In the genomic region with DNA sequence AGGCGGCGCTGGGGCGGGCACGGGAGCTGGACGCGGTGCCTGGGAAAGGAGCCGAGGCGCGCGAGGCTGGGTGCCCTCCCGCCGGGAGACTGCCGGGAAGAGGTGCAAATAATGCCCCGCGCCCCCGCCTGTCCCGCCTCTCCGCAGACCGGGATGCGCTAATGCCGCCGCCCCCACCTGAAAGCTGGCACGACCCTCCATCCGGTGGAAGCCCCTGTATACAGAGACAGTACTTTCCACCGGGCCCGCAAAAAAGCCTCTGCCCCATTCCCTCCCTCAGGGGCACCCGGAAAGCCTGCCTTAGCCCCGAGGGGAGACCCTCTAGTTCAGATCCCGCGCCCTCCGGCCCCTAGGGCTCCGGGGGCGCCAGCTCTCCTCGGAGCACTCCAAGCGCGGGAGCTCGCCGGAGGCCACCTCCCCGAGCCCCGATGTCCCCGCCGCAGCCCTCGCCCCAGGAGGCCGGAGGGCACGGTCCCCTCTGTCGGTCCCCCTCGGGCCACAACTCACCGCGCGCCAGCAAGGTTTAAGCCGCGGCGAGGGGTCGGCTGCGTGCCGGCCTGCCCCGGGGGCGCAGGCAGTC, we compare ENCODE assay signal across 9 cellular contexts. TPM values are rescaled to one million over a fixed set of nuclear protein-coding genes. Genes with fewer than 3 reads are reported as not detected.
DNase-seq lines count a peak whose midpoint lies in the region; ATAC-seq and TF ChIP-seq lines count a peak whose summit lies in the region.
"Had no signal": no experiment of that assay in that cellular context is flagged by ENCODE, and none has a peak within 500 bp of the region (broad histone marks: within the 10 kb centered on the region; RNA-seq: fewer than 3 reads in every experiment).

No MANE protein-coding gene starts in this region.

- TF ChIP-seq POLR2A in upper lobe of left lung (IDR thresholded peaks at IDR 0.05): no peak

- H3K9ac ChIP-seq in mesendoderm (ENCODE audit: low read length): peak overlapping the region; percentile 75

- peak overlapping the region; percentile 44 for H3K18ac ChIP-seq in mesendoderm (ENCODE audit: low read length)

- H3K4me3 ChIP-seq in astrocyte of the cerebellum (ENCODE audit: low read depth, low read length): peak overlapping the region; percentile 27
- H3K4me3 ChIP-seq in mesendoderm (ENCODE audit: low read length): peak overlapping the region; percentile 55
- H3K4me3 ChIP-seq in upper lobe of left lung: peak overlapping the region in 3 of 4 donors; percentile 30 to 42 (median 40)

- H2BK5ac ChIP-seq in mesendoderm (ENCODE audit: low read length): no peak overlapping the region

- no peak overlapping the region for H3K27ac Mint-ChIP-seq in activated naive CD4-positive, alpha-beta T cell treated with anti-CD3 and anti-CD28 coated beads for 36 hours

- peak overlapping the region; percentile 82 for H3K4me2 ChIP-seq in mesendoderm (ENCODE audit: low read length)

- no peak overlapping the region for H3K23ac ChIP-seq in mesendoderm (ENCODE audit: low read length)

- H3K4me1 Mint-ChIP-seq in activated naive CD4-positive, alpha-beta T cell treated with anti-CD3 and anti-CD28 coated beads for 36 hours (ENCODE audit: low read depth): peaks cover 18% of the 10 kb centered on the region

- H4K8ac ChIP-seq in mesendoderm (ENCODE audit: low read depth, low read length): no peak overlapping the region

- H3K79me1 ChIP-seq in mesendoderm (ENCODE audit: low read length): peaks cover 2% of the 10 kb centered on the region

- peaks cover 61% of the 10 kb centered on the region for H3K27me3 Mint-ChIP-seq in activated naive CD4-positive, alpha-beta T cell treated with anti-CD3 and anti-CD28 coated beads for 36 hours (ENCODE audit: low read depth)

- H3K9me3 Mint-ChIP-seq in activated naive CD4-positive, alpha-beta T cell treated with anti-CD3 and anti-CD28 coated beads for 36 hours: no peaks in the 10 kb centered on the region

- H3K36me3 ChIP-seq in mesendoderm (ENCODE audit: control insufficient read depth, insufficient read depth, low read length) (no peaks in the 10 kb centered on the region), upper lobe of left lung (no peaks in the 10 kb centered on the region)

- H2BK120ac ChIP-seq in mesendoderm (ENCODE audit: low read depth, low read length): no peak overlapping the region

- WGBS in mesendoderm (ENCODE audit: extremely low coverage, insufficient coverage, low lambda C conversion rate): no CpG with 5 or more reads among the region's 58 CpGs
- 0% methylated on average over 10 of the region's 58 CpGs; no CpG with 5 or more reads in 1 of the 2 donors for WGBS in upper lobe of left lung, 2 donors

- H3K27me3 ChIP-seq in mesendoderm (ENCODE audit: insufficient read depth, low read length, poor library complexity) (no peaks in the 10 kb centered on the region), upper lobe of left lung (peaks cover 0 to 59% (median 35%) of the 10 kb centered on the region in 4 donors)

- CTCF ChIA-PET in activated naive CD4-positive, alpha-beta T cell treated with anti-CD3 and anti-CD28 coated beads for 36 hours (lab: Charles Lee): interaction anchor here (0.6 to 1.5 kb wide), 4 partner anchors 11 to 374 kb away, joined by 3 to 4 read pairs (median 3); no protein-coding TSS in a partner anchor

- ATAC-seq in upper lobe of left lung (ENCODE audit: low FRiP score in 2 of 2) (no peak), GM21717 (IDR thresholded peaks at IDR 0.05; ENCODE audit: unreplicated experiment) (no peak), HG02763 (IDR thresholded peaks at IDR 0.05; ENCODE audit: unreplicated experiment) (no peak)

- H3K27ac ChIP-seq in mesendoderm (ENCODE audit: low read depth, low read length): no peak overlapping the region
- H3K27ac ChIP-seq in upper lobe of left lung: no peak overlapping the region
- H3K27ac ChIP-seq: RWPE1 had no signal

- intact Hi-C loops in activated naive CD4-positive, alpha-beta T cell treated with anti-CD3 and anti-CD28 coated beads for 36 hours (cut with micrococcal nuclease): no loop called here

- peak overlapping the region; percentile 32 for H3K4me3 Mint-ChIP-seq in activated naive CD4-positive, alpha-beta T cell treated with anti-CD3 and anti-CD28 coated beads for 36 hours

- H2AK5ac ChIP-seq in mesendoderm (ENCODE audit: low read length): no peak overlapping the region

- H3K4ac ChIP-seq in mesendoderm (ENCODE audit: low read depth, low read length): peak overlapping the region; percentile 17

- H3K56ac ChIP-seq in mesendoderm (ENCODE audit: low read length): peak overlapping the region; percentile 86

- no peak for DNase-seq in activated naive CD4-positive, alpha-beta T cell treated with anti-CD3 and anti-CD28 coated beads for 36 hours
- DNase-seq in activated naive CD4-positive, alpha-beta T cell treated with Interleukin-2 at 50 U/mL for 16 hours: no peak
- no peak for DNase-seq in astrocyte of the cerebellum (ENCODE audit: low read depth)
- DNase-seq in mesendoderm: no peak
- DNase-seq in upper lobe of left lung: no peak
- no peak for DNase-seq in NCI-H1048 (lab: John Stamatoyannopoulos, UW)

- TF ChIP-seq CTCF in astrocyte of the cerebellum (IDR thresholded peaks at IDR 0.05; ENCODE audit: low read depth, low read length, missing control alignments) (no peak), upper lobe of left lung (IDR thresholded peaks at IDR 0.05) (no peak)

- peaks cover 2% of the 10 kb centered on the region for H3K79me2 ChIP-seq in mesendoderm (ENCODE audit: control insufficient read depth, insufficient read depth, low read length)

- H2BK15ac ChIP-seq in mesendoderm (replicated peaks; ENCODE audit: low read depth): no peak overlapping the region

- no peaks in the 10 kb centered on the region for H3K36me3 Mint-ChIP-seq in activated naive CD4-positive, alpha-beta T cell treated with anti-CD3 and anti-CD28 coated beads for 36 hours (ENCODE audit: low read depth)

- no peaks in the 10 kb centered on the region for H3K9me3 ChIP-seq in upper lobe of left lung

- no peak for TF ChIP-seq EP300 in upper lobe of left lung (IDR thresholded peaks at IDR 0.05)

- H3K4me1 ChIP-seq in mesendoderm (ENCODE audit: control insufficient read depth, low read depth, low read length) (peaks cover 4% of the 10 kb centered on the region), upper lobe of left lung (peaks cover 21 to 37% (median 26%) of the 10 kb centered on the region in 4 donors)

- in situ Hi-C loops in astrocyte of the cerebellum (cut with HindIII; ENCODE audit: low sequenced_read_pairs): loop anchor here (5.0 kb wide), 4 partner anchors 52 to 402 kb away; no protein-coding TSS in a partner anchor

- no peak overlapping the region for H4K5ac ChIP-seq in mesendoderm (ENCODE audit: low read length)

RNA-seq across cellular contexts. Expression of gene GRM4, which starts 1.2 kb away (rescaled TPM):
- under 1 TPM in 1 of 2 experiments, not detected in 1; 0.27 TPM for total RNA-seq in activated naive CD4-positive, alpha-beta T cell treated with anti-CD3 and anti-CD28 coated beads for 36 hours
- 26.7 TPM for polyA plus RNA-seq in mesendoderm (2013, experiment 1 of 2)
- polyA plus RNA-seq in mesendoderm (2013, experiment 2 of 2): 26.5 TPM
- under 1 TPM in 1 of 6 donors, not detected in 5; 0.24 TPM for total RNA-seq in upper lobe of left lung
